ENCODE assay signal across 15 cellular contexts in the genomic region with DNA sequence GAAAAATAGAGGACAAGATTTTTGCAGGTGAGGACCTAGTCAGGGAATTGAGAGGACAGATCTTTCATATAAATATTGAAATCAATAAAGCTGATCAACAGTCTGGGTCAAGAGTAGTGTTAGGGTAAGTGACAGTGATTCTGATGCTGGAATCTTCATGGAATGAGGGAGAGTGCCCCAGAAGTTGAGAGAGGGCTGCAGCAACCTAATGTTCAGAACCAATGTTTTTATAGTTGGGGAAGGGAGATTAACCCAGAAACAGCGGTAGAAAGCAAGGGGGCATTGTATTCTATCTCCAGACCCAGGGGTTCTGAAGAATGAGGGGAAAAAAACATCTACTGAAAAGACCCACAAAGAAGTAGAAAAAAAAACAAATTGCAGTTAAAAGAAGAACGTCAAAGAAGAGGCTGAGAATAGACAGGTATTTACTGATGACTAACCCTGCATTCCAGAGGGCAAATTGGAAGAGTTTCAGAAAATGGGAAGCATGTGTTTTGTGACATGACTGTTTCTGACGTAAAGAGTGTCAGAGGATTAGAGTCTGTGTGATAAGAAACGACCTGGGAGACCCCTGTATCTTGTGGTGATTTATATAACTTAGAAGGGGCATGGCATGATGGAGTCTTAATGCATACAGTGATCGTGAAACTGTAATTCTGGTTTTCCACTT.
DNase-seq lines count a peak whose midpoint lies in the region; TF ChIP-seq lines count a peak whose summit lies in the region.
"Had no signal": no experiment of that assay in that cellular context is flagged by ENCODE, and none has a peak within 500 bp of the region (broad histone marks: within the 10 kb centered on the region; RNA-seq: fewer than 3 reads in every experiment).

No MANE protein-coding gene starts in this region.

- H3K27ac Mint-ChIP-seq in progenitor cell of endocrine pancreas, result peak overlapping the region; percentile 5
- H3K27ac Mint-ChIP-seq: activated B cell treated with CpG ODN at 0.5 μM for 24 hours; activated naive CD8-positive, alpha-beta T cell; CD4-positive, alpha-beta T cell had no signal

- TF ChIP-seq CTCF in progenitor cell of endocrine pancreas (IDR thresholded peaks at IDR 0.05; ENCODE audit: unreplicated experiment), result no peak

- no peak overlapping the region for H2AFZ ChIP-seq in Karpas-422 (ENCODE audit: low read length)

- DNase-seq in ELF-1 (ENCODE audit: low read depth, low spot score) (peak; percentile 13), RKO (ENCODE audit: low spot score) (peak; percentile 22), fibroblast of gingiva (ENCODE audit: low read depth) (peak; percentile 22), progenitor cell of endocrine pancreas (ENCODE audit: low spot score, unreplicated experiment) (no peak), activated gamma-delta T cell (lab: John Stamatoyannopoulos, UW) (no peak), Karpas-422 (no peak), NCI-H1694 treated with DMSO at 0.1 percent for 48 hours (lab: John Stamatoyannopoulos, UW) (no peak)
- DNase-seq in activated CD8-positive, alpha-beta memory T cell treated with anti-CD3 and anti-CD28 coated beads, Interleukin-2, amount 50 U/mL, for 4 hours, result no peak
- DNase-seq: activated B cell treated with CpG ODN at 0.5 μM for 24 hours; CD4-positive, alpha-beta T cell; dermis blood vessel endothelial cell; foreskin fibroblast; MM.1S; retina had no signal

- H3K9me3 ChIP-seq in Karpas-422 (ENCODE audit: low read length), result peaks cover 16% of the 10 kb centered on the region

- H3K9me3 Mint-ChIP-seq in progenitor cell of endocrine pancreas (ENCODE audit: low read depth), result no peaks in the 10 kb centered on the region
- H3K9me3 Mint-ChIP-seq: activated B cell treated with CpG ODN at 0.5 μM for 24 hours; CD4-positive, alpha-beta T cell had no signal

- H3K27ac ChIP-seq in Karpas-422 (ENCODE audit: low read length), result no peak overlapping the region

- no peak overlapping the region for H3K4me3 ChIP-seq in Karpas-422 (ENCODE audit: low read length)

- no peak overlapping the region for H3K4me3 Mint-ChIP-seq in progenitor cell of endocrine pancreas (ENCODE audit: low read depth)
- H3K4me3 Mint-ChIP-seq: activated B cell treated with CpG ODN at 0.5 μM for 24 hours; activated naive CD8-positive, alpha-beta T cell; CD4-positive, alpha-beta T cell had no signal

- no peaks in the 10 kb centered on the region for H4K20me1 ChIP-seq in Karpas-422 (ENCODE audit: insufficient read depth, low read depth, low read length)

- H3K4me1 ChIP-seq in Karpas-422 (ENCODE audit: low read length), result no peaks in the 10 kb centered on the region

- no peaks in the 10 kb centered on the region for H3K27me3 Mint-ChIP-seq in progenitor cell of endocrine pancreas
- H3K27me3 Mint-ChIP-seq: activated B cell treated with CpG ODN at 0.5 μM for 24 hours; activated naive CD8-positive, alpha-beta T cell; CD4-positive, alpha-beta T cell had no signal

- no peaks in the 10 kb centered on the region for H3K79me2 ChIP-seq in Karpas-422 (ENCODE audit: low read length)

- H3K9me2 ChIP-seq in Karpas-422 (replicated peaks; ENCODE audit: insufficient read depth, low read length), result no peaks in the 10 kb centered on the region

- no peak overlapping the region for H3K9ac ChIP-seq in Karpas-422 (ENCODE audit: low read length)

- no peaks in the 10 kb centered on the region for H3K36me3 ChIP-seq in Karpas-422 (ENCODE audit: insufficient read depth, low read length)

- no peaks in the 10 kb centered on the region for H3K4me1 Mint-ChIP-seq in progenitor cell of endocrine pancreas (ENCODE audit: low read depth)
- H3K4me1 Mint-ChIP-seq: activated B cell treated with CpG ODN at 0.5 μM for 24 hours had no signal

- H3K27me3 ChIP-seq in Karpas-422 (ENCODE audit: low read length), result no peaks in the 10 kb centered on the region

- H3K4me2 ChIP-seq in Karpas-422 (ENCODE audit: low read depth, low read length, poor library complexity, severe bottlenecking), result no peak overlapping the region

- no peaks in the 10 kb centered on the region for H3K36me3 Mint-ChIP-seq in progenitor cell of endocrine pancreas (ENCODE audit: insufficient read depth)
- H3K36me3 Mint-ChIP-seq: activated naive CD8-positive, alpha-beta T cell had no signal

Comparison
In these comparisons a context has a peak if more than half of its experiments do, and no peak if none do; other contexts are left out.
1. DNase-seq: peak in ELF-1 (single experiment), RKO (single experiment) and fibroblast of gingiva (single experiment); none in progenitor cell of endocrine pancreas (single experiment), activated CD8-positive, alpha-beta memory T cell treated with anti-CD3 and anti-CD28 coated beads, Interleukin-2, amount 50 U/mL, for 4 hours (single experiment), activated gamma-delta T cell (single experiment), Karpas-422 (single experiment) and NCI-H1694 treated with DMSO at 0.1 percent for 48 hours (single experiment).